In the genomic region with DNA sequence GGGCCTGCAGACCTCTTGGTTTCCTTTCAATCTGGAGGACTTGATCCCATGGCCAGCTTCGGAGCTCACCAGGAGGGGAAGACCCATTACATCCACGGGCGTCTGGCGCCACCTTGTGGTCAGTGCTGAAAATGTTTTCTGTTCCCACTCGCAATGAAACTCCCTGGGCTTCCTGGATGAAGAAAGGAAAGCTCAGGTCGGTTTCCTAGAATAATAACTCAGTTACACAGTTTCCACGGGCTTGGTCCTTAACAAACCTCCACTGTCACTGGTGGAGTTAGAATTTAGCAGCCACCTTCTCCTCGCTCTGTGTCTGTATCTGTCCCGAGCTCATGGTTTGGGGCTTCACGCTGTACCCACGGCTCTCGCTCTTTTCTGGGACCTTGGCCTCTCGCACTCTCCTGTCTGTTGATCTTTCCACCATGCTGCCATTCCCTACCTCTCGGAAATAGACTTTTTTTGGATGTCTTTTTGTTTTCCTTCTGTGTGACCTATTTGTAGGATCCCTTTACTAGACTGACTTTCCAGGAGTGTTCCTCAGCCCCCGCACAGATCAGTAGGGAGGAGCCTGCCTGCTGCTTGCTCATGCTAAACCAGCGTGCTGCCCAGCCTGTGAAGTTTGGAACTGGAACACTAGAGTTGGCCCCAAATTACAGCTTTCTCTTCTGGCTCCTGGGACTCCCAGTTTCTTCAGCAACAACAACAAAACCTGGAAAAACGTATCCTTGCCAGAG, we compare ENCODE assay signal across 8 cellular contexts. TPM values are rescaled to one million over a fixed set of nuclear protein-coding genes. Genes with fewer than 3 reads are reported as not detected.
DNase-seq lines count a peak whose midpoint lies in the region; ATAC-seq and TF ChIP-seq lines count a peak whose summit lies in the region.

No MANE protein-coding gene starts in this region.

- no peaks in the 10 kb centered on the region for H3K36me3 ChIP-seq in colonic mucosa

- ATAC-seq in GM19043 (IDR thresholded peaks at IDR 0.05; ENCODE audit: low read depth, unreplicated experiment) (peak; percentile 87), HG03460 (IDR thresholded peaks at IDR 0.05; ENCODE audit: unreplicated experiment) (peak; percentile 83), left lobe of liver (peak; percentile 95)

- no peaks in the 10 kb centered on the region for H3K9me3 ChIP-seq in colonic mucosa

- peaks cover 5% of the 10 kb centered on the region for H3K4me1 ChIP-seq in colonic mucosa

- no peak overlapping the region for H3K27ac ChIP-seq in colonic mucosa

- H3K4me3 ChIP-seq in colonic mucosa = peak overlapping the region; percentile 42

- intact Hi-C loops in colonic mucosa (cut with DNase I) = loop anchor here (2.0 to 10.0 kb wide), 4 partner anchors 257 to 942 kb away; no protein-coding TSS in a partner anchor

- no peaks in the 10 kb centered on the region for H3K27me3 ChIP-seq in colonic mucosa

- TF ChIP-seq CTCF in AG09319 (IDR thresholded peaks at IDR 0.05; ENCODE audit: low read depth, low read length) = peak; percentile 68
- TF ChIP-seq CTCF in colonic mucosa (IDR thresholded peaks at IDR 0.05) = peak; percentile 87

- H3K9ac ChIP-seq in colonic mucosa (ENCODE audit: low read depth in 2 of 2, low read length in 2 of 2) = peak overlapping the region; percentile 42 to 60

- peak; percentile 72 for DNase-seq in AG09319 (ENCODE audit: extremely low read depth, low read depth)
- DNase-seq in NCI-H524 treated with DMSO at 0.1 percent for 48 hours (lab: John Stamatoyannopoulos, UW) = peak; percentile 57
- DNase-seq in activated CD4-positive, alpha-beta T cell treated with anti-CD3 and anti-CD28 coated beads for 48 hours = peak; percentile 88
- peak; percentile 95 for DNase-seq in colonic mucosa
- DNase-seq in left lobe of liver (ENCODE audit: low spot score) = peak; percentile 92
- peak; percentile 88 to 89 for DNase-seq in stimulated activated CD4-positive, alpha-beta T cell treated with anti-CD3 and anti-CD28 coated beads, Interleukin-2, amount 100 ng/mL, for 24 hours

RNA-seq across cellular contexts. Expression of a gene that starts 56.3 kb away (rescaled TPM):
- total RNA-seq in colonic mucosa = under 1 TPM; 0.74 to 0.96 TPM
- total RNA-seq in left lobe of liver = 6.9 TPM
